In the genomic region with DNA sequence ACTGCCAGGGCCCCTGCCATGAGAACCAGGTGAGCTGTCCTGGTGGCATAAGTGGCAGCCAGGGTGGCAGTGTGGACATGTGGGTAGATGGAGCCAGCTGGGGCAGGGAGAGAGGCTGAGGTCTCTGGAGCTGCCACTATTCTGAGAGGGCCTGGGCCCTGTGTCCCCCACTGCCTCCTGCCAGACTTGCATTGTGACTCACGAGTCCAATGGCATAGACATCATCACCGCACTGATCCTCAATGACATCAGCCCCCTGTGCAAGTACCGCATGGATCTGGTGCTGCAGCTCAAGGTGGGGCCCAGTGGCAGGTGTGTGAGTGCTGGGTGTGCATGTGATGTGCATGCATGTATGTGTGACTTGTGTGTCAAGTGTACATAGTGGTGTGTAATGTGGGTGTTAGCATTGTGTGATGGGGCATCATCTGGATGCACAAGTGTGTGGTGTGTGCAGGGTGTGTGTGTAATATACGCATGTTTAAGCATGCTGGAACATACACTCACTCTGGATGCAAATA, we compare ENCODE assay signal across 20 cellular contexts. TPM values are rescaled to one million over a fixed set of nuclear protein-coding genes. Genes with fewer than 3 reads are reported as not detected.
DNase-seq lines count a peak whose midpoint lies in the region; ATAC-seq, FAIRE-seq and TF ChIP-seq lines count a peak whose summit lies in the region.
"Had no signal": no experiment of that assay in that cellular context is flagged by ENCODE, and none has a peak within 500 bp of the region (broad histone marks: within the 10 kb centered on the region; RNA-seq: fewer than 3 reads in every experiment).

No MANE protein-coding gene starts in this region.

- no peaks in the 10 kb centered on the region for H3K9me3 Mint-ChIP-seq in endothelial cell (ENCODE audit: unreplicated experiment)
- no peaks in the 10 kb centered on the region for H3K9me3 Mint-ChIP-seq in stimulated activated naive B cell treated with anti-CD40 and anti-IgM and Interleukin-4, amounts not matched to agents 10 μg/mL and 1 μg/mL and 100 μg/mL, for 72 hours

- peak; percentile 76 for FAIRE-seq in HTR-8/SVneo (lab: Jason Lieb, UNC)
- FAIRE-seq: H54 had no signal

- ATAC-seq in Right ventricle myocardium inferior = no peak
- ATAC-seq in stimulated activated naive B cell treated with anti-CD40 and anti-IgM and Interleukin-4, amounts not matched to agents 10 μg/mL and 1 μg/mL and 100 μg/mL, for 72 hours (replicated peaks) = no peak
- ATAC-seq in HG02970 (IDR thresholded peaks at IDR 0.05; ENCODE audit: low FRiP score, unreplicated experiment) = no peak
- ATAC-seq in lower lobe of right lung = no peak

- H3K9me3 ChIP-seq in left ventricle myocardium inferior (replicated peaks) (no peaks in the 10 kb centered on the region), lower lobe of right lung (no peaks in the 10 kb centered on the region)

- intact Hi-C loops in Right ventricle myocardium inferior (cut with DNase I) (no loop called here), left ventricle myocardium inferior (cut with micrococcal nuclease) (no loop called here), lower lobe of right lung (cut with DNase I) (no loop called here)

- H3K36me3 ChIP-seq in left ventricle myocardium inferior (peaks cover 73% of the 10 kb centered on the region), lower lobe of right lung (peaks cover 100% of the 10 kb centered on the region)

- H3K4me1 Mint-ChIP-seq in endothelial cell (ENCODE audit: unreplicated experiment) = peaks cover 5% of the 10 kb centered on the region
- H3K4me1 Mint-ChIP-seq in stimulated activated naive B cell treated with anti-CD40 and anti-IgM and Interleukin-4, amounts not matched to agents 10 μg/mL and 1 μg/mL and 100 μg/mL, for 72 hours = peaks cover 0 to 3% of the 10 kb centered on the region in 2 donors

- peaks cover 41% of the 10 kb centered on the region for H3K36me3 Mint-ChIP-seq in endothelial cell (ENCODE audit: low read depth, unreplicated experiment)
- H3K36me3 Mint-ChIP-seq in stimulated activated naive B cell treated with anti-CD40 and anti-IgM and Interleukin-4, amounts not matched to agents 10 μg/mL and 1 μg/mL and 100 μg/mL, for 72 hours = peaks cover 54 to 73% of the 10 kb centered on the region in 2 donors

- peak overlapping the region; percentile 79 for H3K4me3 Mint-ChIP-seq in endothelial cell (ENCODE audit: unreplicated experiment)
- no peak overlapping the region for H3K4me3 Mint-ChIP-seq in stimulated activated naive B cell treated with anti-CD40 and anti-IgM and Interleukin-4, amounts not matched to agents 10 μg/mL and 1 μg/mL and 100 μg/mL, for 72 hours

- H3K27ac ChIP-seq in left ventricle myocardium inferior (replicated peaks) = no peak overlapping the region
- no peak overlapping the region for H3K27ac ChIP-seq in lower lobe of right lung
- H3K27ac ChIP-seq: SK-N-MC had no signal

- TF ChIP-seq CTCF in left ventricle myocardium inferior (IDR thresholded peaks at IDR 0.05; ENCODE audit: borderline replicate concordance) (no peak), endothelial cell (IDR thresholded peaks at IDR 0.05; ENCODE audit: unreplicated experiment) (no peak), lower lobe of right lung (IDR thresholded peaks at IDR 0.05) (no peak)

- H3K27me3 ChIP-seq in left ventricle myocardium inferior (ENCODE audit: low read depth) = no peaks in the 10 kb centered on the region
- H3K27me3 ChIP-seq in lower lobe of right lung (ENCODE audit: low read depth) = no peaks in the 10 kb centered on the region

- peak; percentile 37 for DNase-seq in Right ventricle myocardium inferior (ENCODE audit: missing footprints)
- no peak for DNase-seq in left ventricle myocardium inferior
- DNase-seq in HTR-8/SVneo (ENCODE audit: insufficient read length, low spot score) = no peak
- DNase-seq in endothelial cell (ENCODE audit: low spot score) = no peak
- DNase-seq in stimulated activated naive B cell treated with anti-CD40 and anti-IgM and Interleukin-4, amounts not matched to agents 10 μg/mL and 1 μg/mL and 100 μg/mL, for 72 hours = no peak
- no peak for DNase-seq in hypothalamus (lab: John Stamatoyannopoulos, UW)
- no peak for DNase-seq in lower lobe of right lung
- DNase-seq: ACHN, AML-193, Calu3, MV-4-11, NCI-H1417 treated with DMSO at 0.1 percent for 48 hours, NCI-H1930, NCI-H2171, NCI-H446 treated with DMSO at 0.1 percent for 48 hours, NCI-H774, Right ventricle myocardium superior had no signal

- H3K4me3 ChIP-seq in left ventricle myocardium inferior (no peak overlapping the region), lower lobe of right lung (no peak overlapping the region)
- H3K4me3 ChIP-seq: SK-N-MC had no signal

- H3K27ac Mint-ChIP-seq in endothelial cell (ENCODE audit: unreplicated experiment) = peak overlapping the region; percentile 49
- H3K27ac Mint-ChIP-seq in stimulated activated naive B cell treated with anti-CD40 and anti-IgM and Interleukin-4, amounts not matched to agents 10 μg/mL and 1 μg/mL and 100 μg/mL, for 72 hours = peak overlapping the region; percentile 91

- H3K27me3 Mint-ChIP-seq in endothelial cell (ENCODE audit: unreplicated experiment) = peaks cover 21% of the 10 kb centered on the region
- H3K27me3 Mint-ChIP-seq in stimulated activated naive B cell treated with anti-CD40 and anti-IgM and Interleukin-4, amounts not matched to agents 10 μg/mL and 1 μg/mL and 100 μg/mL, for 72 hours = no peaks in the 10 kb centered on the region

- H3K4me1 ChIP-seq in left ventricle myocardium inferior (peaks cover 12% of the 10 kb centered on the region), lower lobe of right lung (no peaks in the 10 kb centered on the region)

RNA-seq across cellular contexts. Expression of a gene that starts 25.2 kb away (rescaled TPM):
- total RNA-seq in Right ventricle myocardium inferior (215 TPM), left ventricle myocardium inferior (199 TPM), endothelial cell (ENCODE audit: unreplicated experiment) (54.9 TPM), lower lobe of right lung (39.6 TPM)
